15 cellular contexts compared by ENCODE assay signal in genomic region chr3:67529337-67529736, GRCh38.
A peak's percentile ranks its signal among the peaks of the same experiment; 100 is the strongest.
DNase-seq lines count a peak whose midpoint lies in the region; ATAC-seq, FAIRE-seq and TF ChIP-seq lines count a peak whose summit lies in the region.
"Had no signal": no experiment of that assay in that cellular context is flagged by ENCODE, and none has a peak within 500 bp of the region (broad histone marks: within the 10 kb centered on the region; RNA-seq: fewer than 3 reads in every experiment).

No MANE protein-coding gene starts in this region.

- 48 to 84% (median 72%) methylated on average over 1 of the region's 1 CpG for WGBS in psoas muscle, 3 donors
- WGBS in aorta, 2 donors, result 89 to 92% methylated on average over 1 of the region's 1 CpG

- H3K36me3 ChIP-seq in psoas muscle (ENCODE audit: insufficient read depth in 1 of 2, low read depth in 1 of 2) (peaks cover 5 to 22% of the 10 kb centered on the region in 2 donors), aorta (ENCODE audit: control insufficient read depth in 1 of 2, insufficient read depth in 2 of 2, low read length in 1 of 2) (peaks cover 3 to 4% of the 10 kb centered on the region in 2 donors)

- peak; percentile 33 to 79 (median 64) for ATAC-seq in psoas muscle
- no peak for ATAC-seq in aorta (ENCODE audit: low FRiP score)
- ATAC-seq: PC-3 had no signal

- H3K4me3 ChIP-seq in epithelial cell of proximal tubule (ENCODE audit: low read depth, low read length) (no peak overlapping the region), psoas muscle (no peak overlapping the region), aorta (ENCODE audit: low read length in 2 of 2) (no peak overlapping the region)
- H3K4me3 ChIP-seq: BLaER1 treated with 17β-estradiol and CSF1 and Interleukin-3, amounts not matched to agents 10 nM and 100 nM had no signal

- H3K9me3 ChIP-seq in psoas muscle (no peaks in the 10 kb centered on the region), aorta (ENCODE audit: control insufficient read depth, low read length) (no peaks in the 10 kb centered on the region)
- H3K9me3 ChIP-seq: BLaER1 treated with 17β-estradiol and CSF1 and Interleukin-3, amounts not matched to agents 10 nM and 100 nM; neutrophil had no signal

- H3K27ac ChIP-seq in psoas muscle, result no peak overlapping the region
- H3K27ac ChIP-seq in aorta (ENCODE audit: low read depth in 1 of 2, low read length in 2 of 2), result no peak overlapping the region
- H3K27ac ChIP-seq: 22Rv1; BLaER1 treated with 17β-estradiol and CSF1 and Interleukin-3, amounts not matched to agents 10 nM and 100 nM; neutrophil had no signal

- peak; percentile 22 for DNase-seq in DMS 273 (lab: John Stamatoyannopoulos, UW; ENCODE audit: unreplicated experiment)
- DNase-seq in DMS 273 treated with DMSO at 0.1 percent for 48 hours (lab: John Stamatoyannopoulos, UW), result no peak
- DNase-seq in NCI-H69 (lab: John Stamatoyannopoulos, UW), result peak; percentile 35
- no peak for DNase-seq in epithelial cell of proximal tubule (ENCODE audit: low read depth)
- no peak for DNase-seq in psoas muscle
- DNase-seq in GM12892 (ENCODE audit: insufficient read length), result no peak
- no peak for DNase-seq in aorta
- no peak for DNase-seq in inferior parietal cortex (ENCODE audit: extremely low spot score)
- DNase-seq: anterior cingulate cortex, NCI-H1417, PC-3, trophoblast cell had no signal

- H3K27me3 ChIP-seq in psoas muscle (ENCODE audit: insufficient read depth in 3 of 3, low read length in 2 of 3) (no peaks in the 10 kb centered on the region), aorta (ENCODE audit: control insufficient read depth in 1 of 2, insufficient read depth in 2 of 2, low read length in 1 of 2) (no peaks in the 10 kb centered on the region)
- H3K27me3 ChIP-seq: BLaER1 treated with 17β-estradiol and CSF1 and Interleukin-3, amounts not matched to agents 10 nM and 100 nM; neutrophil had no signal

- no peak for TF ChIP-seq POLR2A in GM12892 (IDR thresholded peaks at IDR 0.05; ENCODE audit: low read depth, low read length)

- H3K4me1 ChIP-seq in psoas muscle, result peaks cover 22% of the 10 kb centered on the region
- H3K4me1 ChIP-seq in aorta (ENCODE audit: control insufficient read depth in 1 of 2, insufficient read depth in 2 of 2, low read length in 2 of 2), result no peaks in the 10 kb centered on the region
- H3K4me1 ChIP-seq: BLaER1 treated with 17β-estradiol and CSF1 and Interleukin-3, amounts not matched to agents 10 nM and 100 nM had no signal

- TF ChIP-seq CTCF in epithelial cell of proximal tubule (conservative IDR thresholded peaks at IDR 0.05; ENCODE audit: low read depth, low read length), result peak; percentile 40
- TF ChIP-seq CTCF in psoas muscle (IDR thresholded peaks at IDR 0.05), result no peak

- FAIRE-seq in GM12892 (lab: Jason Lieb, UNC), result no peak

- intact Hi-C loops in psoas muscle (cut with DNase I) (no loop called here), aorta (cut with DNase I) (no loop called here)

Comparison
In these comparisons a context has a peak if more than half of its experiments do, and no peak if none do; other contexts are left out.
1. DNase-seq: peak in DMS 273 (single experiment) and NCI-H69 (single experiment); none in DMS 273 treated with DMSO at 0.1 percent for 48 hours (single experiment), epithelial cell of proximal tubule (single experiment), psoas muscle (0 of 2), GM12892 (single experiment), aorta (0 of 2) and inferior parietal cortex (single experiment).